In genomic region chr15:46039703-46040102, GRCh38 we compare ENCODE assay signal across 24 cellular contexts.
"Had no signal": no experiment of that assay in that cellular context is flagged by ENCODE, and none has a peak within 500 bp of the region (broad histone marks: within the 10 kb centered on the region; RNA-seq: fewer than 3 reads in every experiment).

No MANE protein-coding gene starts in this region.

- H3K4me1 ChIP-seq: gastroesophageal sphincter had no signal

- H3K9me3 ChIP-seq: gastroesophageal sphincter had no signal

- H3K27ac ChIP-seq: brain microvascular endothelial cell, coronary artery, dorsolateral prefrontal cortex, gastroesophageal sphincter, VCaP had no signal

- DNase-seq: activated CD4-positive, alpha-beta memory T cell treated with anti-CD3 and anti-CD28 coated beads, Interleukin-2, amount 10 ng/mL, durations not matched to agents 7 days and 5 days; activated CD4-positive, alpha-beta T cell treated with anti-CD3 and anti-CD28 coated beads for 1 hour; activated CD4-positive, alpha-beta T cell treated with anti-CD3 and anti-CD28 coated beads for 4 hours; activated CD4-positive, alpha-beta T cell treated with anti-CD3 and anti-CD28 coated beads, Interleukin-2, amount 10 ng/mL, durations not matched to agents 7 days and 5 days; activated CD4-positive, alpha-beta T cell treated with anti-CD3 and anti-CD28 coated beads, Interleukin-2, amount 50 U/mL, for 4 hours; activated effector memory CD4-positive, alpha-beta T cell treated with Interleukin-2 at 50 U/mL for 16 hours; activated gamma-delta T cell treated with Interleukin-2 at 50 U/mL for 16 hours; activated naive CD4-positive, alpha-beta T cell treated with anti-CD3 and anti-CD28 coated beads, Interleukin-2, amount 50 U/mL, for 16 hours; activated naive CD4-positive, alpha-beta T cell treated with Interleukin-2 at 50 U/mL for 16 hours; activated T-cell treated with anti-CD3 and anti-CD28 coated beads, Interleukin-2, amount 50 U/mL, for 4 hours; amniotic stem cell; anterior cingulate cortex; brain microvascular endothelial cell; dorsolateral prefrontal cortex; effector memory CD4-positive, alpha-beta T cell; endodermal cell; foreskin melanocyte; T-helper 2 cell had no signal

- H3K4me3 ChIP-seq: coronary artery, dorsolateral prefrontal cortex, gastroesophageal sphincter had no signal

- H3K27me3 ChIP-seq: brain microvascular endothelial cell, dorsolateral prefrontal cortex, gastroesophageal sphincter had no signal

- ATAC-seq: activated T-cell treated with anti-CD3 and anti-CD28 coated beads, Interleukin-2, amount 50 U/mL, for 4 hours; activated T-helper 17 cell treated with anti-CD3 and anti-CD28 coated beads, Interleukin-2, amount 50 U/mL, for 72 hours; esophagus mucosa; gastroesophageal sphincter; WTC11 had no signal
